In genomic region chr2:65069425-65069824, GRCh38 we compare ENCODE assay signal across 1 cellular context.
TF ChIP-seq lines count a peak whose summit lies in the region.

No MANE protein-coding gene starts in this region.

TF ChIP-seq in HCT116, 20 proteins besides CTCF, POLR2A, EP300 and RAD21 (continued from another document):
- TF ChIP-seq SRF (IDR thresholded peaks at IDR 0.05; ENCODE audit: low read depth) (no peak), JUND (IDR thresholded peaks at IDR 0.05) (no peak), CBX3 (IDR thresholded peaks at IDR 0.05; ENCODE audit: low read depth) (no peak), ATF3 (IDR thresholded peaks at IDR 0.05) (no peak), TCF7L2 (IDR thresholded peaks at IDR 0.05; ENCODE audit: borderline replicate concordance, extremely low read depth, insufficient read depth, insufficient read length) (no peak), EZH2phosphoT487 (IDR thresholded peaks at IDR 0.05; ENCODE audit: borderline replicate concordance) (no peak), EGR1 (IDR thresholded peaks at IDR 0.05; ENCODE audit: low read depth) (no peak), ZNF274 (IDR thresholded peaks at IDR 0.05; ENCODE audit: low read depth, low read length) (no peak), FOSL1 (IDR thresholded peaks at IDR 0.05; ENCODE audit: low read depth) (no peak), POLR2AphosphoS5 (IDR thresholded peaks at IDR 0.05; ENCODE audit: low read depth, low read length) (no peak), YY1 (IDR thresholded peaks at IDR 0.05; ENCODE audit: extremely low read depth, insufficient replicate concordance, low read depth, low read length) (no peak)
- TF ChIP-seq, protein P1, sequence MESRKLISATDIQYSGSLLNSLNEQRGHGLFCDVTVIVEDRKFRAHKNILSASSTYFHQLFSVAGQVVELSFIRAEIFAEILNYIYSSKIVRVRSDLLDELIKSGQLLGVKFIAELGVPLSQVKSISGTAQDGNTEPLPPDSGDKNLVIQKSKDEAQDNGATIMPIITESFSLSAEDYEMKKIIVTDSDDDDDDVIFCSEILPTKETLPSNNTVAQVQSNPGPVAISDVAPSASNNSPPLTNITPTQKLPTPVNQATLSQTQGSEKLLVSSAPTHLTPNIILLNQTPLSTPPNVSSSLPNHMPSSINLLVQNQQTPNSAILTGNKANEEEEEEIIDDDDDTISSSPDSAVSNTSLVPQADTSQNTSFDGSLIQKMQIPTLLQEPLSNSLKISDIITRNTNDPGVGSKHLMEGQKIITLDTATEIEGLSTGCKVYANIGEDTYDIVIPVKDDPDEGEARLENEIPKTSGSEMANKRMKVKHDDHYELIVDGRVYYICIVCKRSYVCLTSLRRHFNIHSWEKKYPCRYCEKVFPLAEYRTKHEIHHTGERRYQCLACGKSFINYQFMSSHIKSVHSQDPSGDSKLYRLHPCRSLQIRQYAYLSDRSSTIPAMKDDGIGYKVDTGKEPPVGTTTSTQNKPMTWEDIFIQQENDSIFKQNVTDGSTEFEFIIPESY (IDR thresholded peaks at IDR 0.05; ENCODE audit: extremely low read depth, insufficient replicate concordance, low read length) = no peak
- TF ChIP-seq, protein P2, sequence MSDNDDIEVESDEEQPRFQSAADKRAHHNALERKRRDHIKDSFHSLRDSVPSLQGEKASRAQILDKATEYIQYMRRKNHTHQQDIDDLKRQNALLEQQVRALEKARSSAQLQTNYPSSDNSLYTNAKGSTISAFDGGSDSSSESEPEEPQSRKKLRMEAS (IDR thresholded peaks at IDR 0.05) = no peak
